In genomic region chr10:13271552-13272163, GRCh38 we compare ENCODE assay signal across 8 cellular contexts. TPM values are rescaled to one million over a fixed set of nuclear protein-coding genes. Genes with fewer than 3 reads are reported as not detected.
A peak's percentile ranks its signal among the peaks of the same experiment; 100 is the strongest.
DNase-seq lines count a peak whose midpoint lies in the region; ATAC-seq, FAIRE-seq and TF ChIP-seq lines count a peak whose summit lies in the region.

No MANE protein-coding gene starts in this region.

- H3K9ac ChIP-seq in GM12878 (ENCODE audit: control insufficient read depth, insufficient read depth, low read length) = no peak overlapping the region

- 31% methylated on average over 14 of the region's 14 CpGs for WGBS in GM12878 (ENCODE audit: insufficient coverage, insufficient replicate concordance, low lambda C conversion rate, missing lambda C conversion rate)

- H4K20me1 ChIP-seq in GM12878 (ENCODE audit: control insufficient read depth, insufficient read depth) = no peaks in the 10 kb centered on the region

- H2AFZ ChIP-seq in GM12878 (ENCODE audit: control insufficient read depth, low read depth, low read length) = peak overlapping the region; percentile 39; the same call in 1 of the 2 replicates

- peaks cover 4% of the 10 kb centered on the region; the same call in 1 of the 2 replicates for H3K4me1 ChIP-seq in GM12878 (ENCODE audit: control insufficient read depth, insufficient read depth, low read length)

- no peak overlapping the region for H3K4me3 ChIP-seq in GM12875 (ENCODE audit: low read depth, low read length)
- H3K4me3 ChIP-seq in GM12878 = no peak overlapping the region

- RAD21 ChIA-PET in GM12878 (lab: Charles Lee; ENCODE audit: unreplicated experiment) = interaction anchor here (1.2 kb wide), 1 partner anchor 32 kb away, joined by 5 read pairs; no protein-coding TSS in a partner anchor

- peak; percentile 43 for DNase-seq in T follicular helper cell (ENCODE audit: low read depth)
- DNase-seq in GM12878 (ENCODE audit: low read depth, low spot score) = no peak
- DNase-seq in left colon = peak; percentile 46 to 70
- DNase-seq in stimulated activated CD8-positive, alpha-beta memory T cell treated with anti-CD3 and anti-CD28 coated beads, Interleukin-15, amount 100 ng/mL, for 1 hour (ENCODE audit: low read depth) = peak; percentile 29
- DNase-seq in omental fat pad (ENCODE audit: low spot score) = no peak
- no peak for DNase-seq in NCI-H1048 (lab: John Stamatoyannopoulos, UW)

- TF ChIP-seq POLR2A in GM12878 (IDR thresholded peaks at IDR 0.05; ENCODE audit: low read depth, low read length) = no peak

- no peaks in the 10 kb centered on the region for H3K9me3 ChIP-seq in GM12878 (replicated peaks; ENCODE audit: control insufficient read depth, insufficient read depth, low read length)

- no TSS peak for BruUV-seq in GM12878 (replicated peaks; lab: Mats Ljungman, UMichigan)

- no peak overlapping the region for H3K27ac ChIP-seq in GM12878 (ENCODE audit: control insufficient read depth, insufficient read depth)

- H3K79me2 ChIP-seq in GM12878 (ENCODE audit: control insufficient read depth, insufficient read depth, low read length) = no peaks in the 10 kb centered on the region

- SMC1A ChIA-PET in GM12878 (lab: Charles Lee; ENCODE audit: uncharacterized antibody, unreplicated experiment) = interaction anchor here (1.7 kb wide), 2 partner anchors 17 to 32 kb away, joined by 5 to 6 read pairs; no protein-coding TSS in a partner anchor

- no peaks in the 10 kb centered on the region for H3K36me3 ChIP-seq in GM12878 (ENCODE audit: control insufficient read depth in 2 of 2, insufficient read depth in 2 of 2, low read length in 1 of 2)

- peak; percentile 75 for TF ChIP-seq CTCF in GM12875 (IDR thresholded peaks at IDR 0.05; ENCODE audit: borderline replicate concordance, insufficient read depth, low read depth, low read length)
- peak; percentile 55 to 72 (median 62) for TF ChIP-seq CTCF in GM12878 (IDR thresholded peaks at IDR 0.05 in 2 of 3, conservative IDR thresholded peaks at IDR 0.05 in 1 of 3; ENCODE audit: control insufficient read depth in 2 of 3, extremely low read depth in 1 of 3, insufficient read depth in 1 of 3, low read depth in 3 of 3, low read length in 3 of 3)
- TF ChIP-seq CTCF in omental fat pad (IDR thresholded peaks at IDR 0.05) = no peak

- in situ Hi-C loops in GM12878 (cut with MboI) = no loop called here

- no peaks in the 10 kb centered on the region for H3K27me3 ChIP-seq in GM12878 (replicated peaks in 1 of 2; ENCODE audit: control insufficient read depth in 2 of 2, insufficient read depth in 2 of 2, low read length in 1 of 2)

- POLR2A ChIA-PET in GM12878 (lab: Charles Lee) = no interaction called here

- TF ChIP-seq EP300 in GM12878 (IDR thresholded peaks at IDR 0.05; ENCODE audit: borderline replicate concordance in 1 of 2, control insufficient read depth in 1 of 2, low read depth in 2 of 2, low read length in 2 of 2) = no peak

- FAIRE-seq in GM12878 (lab: Jason Lieb, UNC) = no peak

- CTCF ChIA-PET in GM12878 (lab: Yijun Ruan, JAX) = interaction anchor here (0.9 to 4.9 kb wide), 4 partner anchors 20 to 31 kb away, joined by 3 to 22 read pairs (median 4); partner anchors contain the start of gene PHYH

- 0 out of 2 replicates have a peak overlapping the region, but pooled peaks have one; percentile 19 for H3K4me2 ChIP-seq in GM12878 (ENCODE audit: control insufficient read depth, insufficient read depth)

- intact Hi-C loops in GM12878 (cut with micrococcal nuclease; ENCODE audit: unreplicated experiment) (loop anchor here (1.0 kb wide), 2 partner anchors 31 to 81 kb away; no protein-coding TSS in a partner anchor), left colon (cut with DNase I, micrococcal nuclease) (no loop called here)

- peak; percentile 66 for TF ChIP-seq RAD21 in GM12878 (IDR thresholded peaks at IDR 0.05; ENCODE audit: insufficient read depth, low read depth, low read length)

- ATAC-seq in HG03175 (IDR thresholded peaks at IDR 0.05; ENCODE audit: unreplicated experiment) = peak; percentile 79
- peak; percentile 97 for ATAC-seq in GM12878
- peak; percentile 52 for ATAC-seq in left colon
- ATAC-seq in omental fat pad (ENCODE audit: low FRiP score) = no peak

TF ChIP-seq in GM12878, 131 proteins besides CTCF, POLR2A, EP300 and RAD21 (continues in another document):
- TF ChIP-seq NR2C2 (IDR thresholded peaks at IDR 0.05; ENCODE audit: borderline replicate concordance, control insufficient read depth, insufficient read length, low read depth) = no peak
- TF ChIP-seq CUX1 (IDR thresholded peaks at IDR 0.05; ENCODE audit: insufficient replicate concordance, low read depth, low read length) = no peak
- peak; percentile 65; the same call in 1 of the 2 replicates for TF ChIP-seq SMC3 (IDR thresholded peaks at IDR 0.05; ENCODE audit: borderline replicate concordance, low read length)
- TF ChIP-seq TCF12 (IDR thresholded peaks at IDR 0.05; ENCODE audit: low read depth, low read length) = 0 out of 2 replicates have a peak, but pooled peaks have one; percentile 3

RNA-seq across cellular contexts. Expression of gene PHYH, which starts 28.2 kb away (rescaled TPM):
- 2.6 and 3.0 TPM in 2 replicates for total RNA-seq in GM12878 (2013; cell fraction: nucleolus; rRNA removed)
- total RNA-seq in GM12878 (2014; rRNA removed) = 4.5 and 4.7 TPM in 2 replicates
- 3.2 and 4.1 TPM in 2 replicates for total RNA-seq in GM12878 (2014; rRNA removed; fragmentation: Illumina TruSeq; extraction: Trizol)
- total RNA-seq in GM12878 (2021) = 4.6 and 4.8 TPM in 2 replicates
- polyA plus RNA-seq in GM12878 (2011; ENCODE audit: low read depth) = 1.6 TPM
- 3.2 and 4.6 TPM in 2 replicates for polyA plus RNA-seq in GM12878 (2011; rRNA removed)
- 2.8 and 3.3 TPM in 2 replicates for polyA plus RNA-seq in GM12878 (2011; cell fraction: cytosol; rRNA removed)
- 1.7 and 2.5 TPM in 2 replicates for polyA plus RNA-seq in GM12878 (2011; cell fraction: nucleus; rRNA removed)
- 3.7 and 5.3 TPM in 2 replicates for polyA plus RNA-seq in GM12878 (2012)
- polyA plus RNA-seq in GM12878 (2014; fragmentation: Illumina TruSeq; extraction: Trizol) = 4.6 and 5.2 TPM in 2 replicates
- 1 to 10 TPM; 5.8 to 8.4 TPM for polyA plus RNA-seq in GM12878 (2014; fragmentation: Nextera tagmentation; extraction: Ambion mirVana)
- polyA plus RNA-seq in GM12878 (2014; rRNA removed) = 3.7 and 4.7 TPM in 2 replicates
- 10 to 100 TPM in 1 of 2 experiments, 1 to 10 TPM in 1; 7.5 to 10.3 TPM for polyA plus RNA-seq in GM12878 (2016; fragmentation: Nextera tagmentation; extraction: Ambion mirVana)
- 1.5 and 1.9 TPM in 2 replicates for polyA minus RNA-seq in GM12878 (2011; rRNA and poly(A)+ RNA removed)
- 0.94 TPM in 1 of 2 replicates, not detected in the other for polyA minus RNA-seq in GM12878 (2011; cell fraction: cytosol; rRNA and poly(A)+ RNA removed)
- 0.85 and 1.5 TPM in 2 replicates for polyA minus RNA-seq in GM12878 (2011; cell fraction: nucleus; rRNA and poly(A)+ RNA removed)
- 10 to 100 TPM; 50.0 to 91.5 TPM for total RNA-seq in left colon
- 10 to 100 TPM; 21.9 to 54.1 (median 35.9) TPM for total RNA-seq in omental fat pad

RNA-seq across cellular contexts. Expression of gene UCMA, which starts 37.5 kb away (rescaled TPM):
- total RNA-seq in GM12878 (2013; cell fraction: nucleolus; rRNA removed) = not detected in 2 replicates
- total RNA-seq in GM12878 (2014; rRNA removed) (not detected in 2 replicates), GM12878 (2014; rRNA removed; fragmentation: Illumina TruSeq; extraction: Trizol) (not detected in 2 replicates), GM12878 (2021) (not detected in 2 replicates), left colon (not detected), omental fat pad (not detected)
- not detected for polyA plus RNA-seq in GM12878 (2011; ENCODE audit: low read depth)
- polyA plus RNA-seq in GM12878 (2011; rRNA removed) (not detected in 2 replicates), GM12878 (2014; fragmentation: Illumina TruSeq; extraction: Trizol) (not detected in 2 replicates), GM12878 (2014; fragmentation: Nextera tagmentation; extraction: Ambion mirVana) (under 1 TPM in 1 of 2 experiments, not detected in 1; 0.15 TPM), GM12878 (2014; rRNA removed) (not detected in 2 replicates), GM12878 (2016; fragmentation: Nextera tagmentation; extraction: Ambion mirVana) (not detected)
- not detected in 2 replicates for polyA plus RNA-seq in GM12878 (2011; cell fraction: cytosol; rRNA removed)
- not detected in 2 replicates for polyA plus RNA-seq in GM12878 (2011; cell fraction: nucleus; rRNA removed)
- polyA plus RNA-seq in GM12878 (2012) = 0.30 TPM in 1 of 2 replicates, not detected in the other
- not detected in 2 replicates for polyA minus RNA-seq in GM12878 (2011; rRNA and poly(A)+ RNA removed)
- not detected in 2 replicates for polyA minus RNA-seq in GM12878 (2011; cell fraction: cytosol; rRNA and poly(A)+ RNA removed)
- polyA minus RNA-seq in GM12878 (2011; cell fraction: nucleus; rRNA and poly(A)+ RNA removed) = not detected in 2 replicates

Comparison
In these comparisons a context has a peak if more than half of its experiments do, and no peak if none do; other contexts are left out.
1. CTCF ChIP-seq: peak in GM12875 (single experiment) and GM12878 (3 of 3); none in omental fat pad (0 of 3).
2. DNase-seq: peak in T follicular helper cell (single experiment), left colon (2 of 2) and stimulated activated CD8-positive, alpha-beta memory T cell treated with anti-CD3 and anti-CD28 coated beads, Interleukin-15, amount 100 ng/mL, for 1 hour (single experiment); none in GM12878 (single experiment), omental fat pad (single experiment) and NCI-H1048 (single experiment).